13 cellular contexts compared by ENCODE assay signal in the genomic region with DNA sequence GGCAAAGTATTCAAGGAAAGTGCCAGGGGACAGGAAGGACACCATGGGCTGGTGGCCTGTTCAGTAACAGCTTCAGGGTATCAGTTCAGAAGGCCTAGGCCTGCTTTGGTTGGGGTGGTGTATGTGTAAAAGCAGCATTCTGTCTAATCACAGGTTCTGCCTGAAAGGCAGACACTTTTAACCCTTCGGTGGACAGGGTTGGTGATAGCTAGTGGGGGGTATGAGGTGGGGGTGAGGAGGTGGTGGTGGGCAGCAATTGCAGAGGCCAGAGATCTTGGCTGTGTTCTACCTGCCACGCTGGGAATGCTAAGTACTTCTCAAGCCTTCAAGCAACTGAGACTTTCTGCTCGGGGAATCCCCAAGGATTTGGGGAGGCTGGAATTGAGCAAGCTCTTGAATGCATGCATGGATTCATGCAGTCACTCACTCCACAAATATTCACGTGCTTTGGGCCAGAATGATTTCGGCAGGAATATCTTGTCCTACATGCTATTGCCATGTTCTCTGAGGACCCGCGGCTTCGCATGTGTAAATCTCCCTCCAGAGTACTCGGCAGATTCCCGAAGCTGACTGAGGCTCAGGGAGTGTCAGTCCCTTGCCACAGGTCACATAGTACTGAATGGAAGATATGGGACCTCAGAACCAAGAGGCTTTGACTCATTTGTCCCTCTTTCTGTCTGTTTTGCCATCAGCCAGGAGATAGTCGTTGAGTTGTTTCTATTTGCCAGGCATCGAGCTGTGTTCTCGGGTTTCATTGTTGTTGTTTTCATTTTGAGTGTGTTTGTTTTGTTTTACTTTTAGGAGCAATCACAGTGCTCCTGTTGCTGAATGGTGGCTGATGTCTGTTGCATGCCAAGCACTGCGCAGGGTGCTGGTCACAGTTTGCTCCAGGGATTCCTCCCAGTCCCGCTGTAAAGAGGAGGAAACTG.
DNase-seq lines count a peak whose midpoint lies in the region; ATAC-seq, FAIRE-seq and TF ChIP-seq lines count a peak whose summit lies in the region.
"Had no signal": no experiment of that assay in that cellular context is flagged by ENCODE, and none has a peak within 500 bp of the region (broad histone marks: within the 10 kb centered on the region; RNA-seq: fewer than 3 reads in every experiment).

No MANE protein-coding gene starts in this region.

- no peaks in the 10 kb centered on the region for H3K9me3 Mint-ChIP-seq in activated CD4-positive, alpha-beta T cell treated with anti-CD3 and anti-CD28 coated beads, Interleukin-2, amount 10 ng/mL, durations not matched to agents 24 days and 14 days
- no peaks in the 10 kb centered on the region for H3K9me3 Mint-ChIP-seq in activated CD8-positive, alpha-beta T cell treated with anti-CD3 and anti-CD28 coated beads, Interleukin-2, amount 10 ng/mL, durations not matched to agents 7 days and 5 days (ENCODE audit: insufficient read depth)
- H3K9me3 Mint-ChIP-seq: type B pancreatic cell had no signal

- POLR2A ChIA-PET in activated CD8-positive, alpha-beta T cell treated with anti-CD3 and anti-CD28 coated beads, Interleukin-2, amount 10 ng/mL, durations not matched to agents 7 days and 5 days (lab: Charles Lee): interaction anchor here (1.4 kb wide), 1 partner anchor 10 kb away, joined by 7 read pairs; no protein-coding TSS in a partner anchor

- H3K27me3 Mint-ChIP-seq in activated CD4-positive, alpha-beta T cell treated with anti-CD3 and anti-CD28 coated beads, Interleukin-2, amount 10 ng/mL, durations not matched to agents 24 days and 14 days: no peaks in the 10 kb centered on the region
- H3K27me3 Mint-ChIP-seq in activated CD8-positive, alpha-beta T cell treated with anti-CD3 and anti-CD28 coated beads, Interleukin-2, amount 10 ng/mL, durations not matched to agents 7 days and 5 days (ENCODE audit: low read depth): no peaks in the 10 kb centered on the region
- H3K27me3 Mint-ChIP-seq: type B pancreatic cell had no signal

- peak overlapping the region; percentile 23 for H3K4me3 Mint-ChIP-seq in activated CD4-positive, alpha-beta T cell treated with anti-CD3 and anti-CD28 coated beads, Interleukin-2, amount 10 ng/mL, durations not matched to agents 24 days and 14 days
- H3K4me3 Mint-ChIP-seq in activated CD8-positive, alpha-beta T cell treated with anti-CD3 and anti-CD28 coated beads, Interleukin-2, amount 10 ng/mL, durations not matched to agents 7 days and 5 days: no peak overlapping the region
- H3K4me3 Mint-ChIP-seq: type B pancreatic cell had no signal

- H3K4me1 ChIP-seq in left ventricle myocardium inferior: peaks cover 89% of the 10 kb centered on the region

- no peak for FAIRE-seq in GM12891 (lab: Jason Lieb, UNC)

- ATAC-seq in activated CD8-positive, alpha-beta T cell treated with anti-CD3 and anti-CD28 coated beads, Interleukin-2, amount 10 ng/mL, durations not matched to agents 7 days and 5 days: no peak
- no peak for ATAC-seq in GM19397 (IDR thresholded peaks at IDR 0.05; ENCODE audit: unreplicated experiment)
- ATAC-seq in HG03139 (IDR thresholded peaks at IDR 0.05; ENCODE audit: unreplicated experiment): no peak

- no peak for TF ChIP-seq POLR2A in GM12891 (IDR thresholded peaks at IDR 0.05; ENCODE audit: low read depth, low read length)

- H3K4me1 Mint-ChIP-seq in activated CD4-positive, alpha-beta T cell treated with anti-CD3 and anti-CD28 coated beads, Interleukin-2, amount 10 ng/mL, durations not matched to agents 24 days and 14 days: peaks cover 90% of the 10 kb centered on the region
- H3K4me1 Mint-ChIP-seq in activated CD8-positive, alpha-beta T cell treated with anti-CD3 and anti-CD28 coated beads, Interleukin-2, amount 10 ng/mL, durations not matched to agents 7 days and 5 days (ENCODE audit: low read depth): peaks cover 80% of the 10 kb centered on the region

- peak; percentile 66 for DNase-seq in activated CD4-positive, alpha-beta T cell treated with anti-CD3 and anti-CD28 coated beads, Interleukin-2, amount 10 ng/mL, durations not matched to agents 24 days and 14 days
- DNase-seq in activated CD4-positive, alpha-beta T cell treated with anti-CD3 and anti-CD28 coated beads for 1 hour: no peak
- DNase-seq in activated CD8-positive, alpha-beta T cell treated with anti-CD3 and anti-CD28 coated beads, Interleukin-2, amount 10 ng/mL, durations not matched to agents 7 days and 5 days: no peak
- DNase-seq in left ventricle myocardium inferior (no peak), stromal cell of bone marrow (ENCODE audit: low read depth) (peak; percentile 71), GM12891 (ENCODE audit: insufficient read length, low spot score) (no peak)
- DNase-seq: activated T-cell treated with anti-CD3 and anti-CD28 coated beads for 4 hours, lower lobe of right lung, NCI-H1930 had no signal

- H3K9me3 ChIP-seq in left ventricle myocardium inferior (replicated peaks): no peaks in the 10 kb centered on the region
- H3K9me3 ChIP-seq: lower lobe of right lung, SJSA1 had no signal

- no peaks in the 10 kb centered on the region for H3K36me3 ChIP-seq in left ventricle myocardium inferior
- H3K36me3 ChIP-seq: lower lobe of right lung had no signal

- H3K27ac Mint-ChIP-seq in activated CD4-positive, alpha-beta T cell treated with anti-CD3 and anti-CD28 coated beads, Interleukin-2, amount 10 ng/mL, durations not matched to agents 24 days and 14 days: peak overlapping the region; percentile 81
- H3K27ac Mint-ChIP-seq in activated CD8-positive, alpha-beta T cell treated with anti-CD3 and anti-CD28 coated beads, Interleukin-2, amount 10 ng/mL, durations not matched to agents 7 days and 5 days: peak overlapping the region; percentile 26
- H3K27ac Mint-ChIP-seq: type B pancreatic cell had no signal

- intact Hi-C loops in activated CD4-positive, alpha-beta T cell treated with anti-CD3 and anti-CD28 coated beads, Interleukin-2, amount 10 ng/mL, durations not matched to agents 24 days and 14 days (cut with micrococcal nuclease): loop anchor here (5.0 kb wide), 1 partner anchor 46 kb away; no protein-coding TSS in a partner anchor
- intact Hi-C loops in left ventricle myocardium inferior (cut with micrococcal nuclease): no loop called here

- CTCF ChIA-PET in activated CD8-positive, alpha-beta T cell treated with anti-CD3 and anti-CD28 coated beads, Interleukin-2, amount 10 ng/mL, durations not matched to agents 7 days and 5 days (lab: Charles Lee): interaction anchor here (1.3 to 1.6 kb wide), 2 partner anchors 9 to 13 kb away, joined by 3 to 4 read pairs; no protein-coding TSS in a partner anchor

- H3K27me3 ChIP-seq in left ventricle myocardium inferior (ENCODE audit: low read depth): no peaks in the 10 kb centered on the region
- H3K27me3 ChIP-seq: SJSA1 had no signal

- peak overlapping the region; percentile 37 for H3K27ac ChIP-seq in left ventricle myocardium inferior (replicated peaks)
- H3K27ac ChIP-seq: lower lobe of right lung, SJSA1 had no signal

- peaks cover 36% of the 10 kb centered on the region for H3K36me3 Mint-ChIP-seq in activated CD4-positive, alpha-beta T cell treated with anti-CD3 and anti-CD28 coated beads, Interleukin-2, amount 10 ng/mL, durations not matched to agents 24 days and 14 days (ENCODE audit: low read depth)
- H3K36me3 Mint-ChIP-seq in activated CD8-positive, alpha-beta T cell treated with anti-CD3 and anti-CD28 coated beads, Interleukin-2, amount 10 ng/mL, durations not matched to agents 7 days and 5 days (ENCODE audit: low read depth): peaks cover 20% of the 10 kb centered on the region

- TF ChIP-seq CTCF in left ventricle myocardium inferior (IDR thresholded peaks at IDR 0.05; ENCODE audit: borderline replicate concordance): no peak

- no peak overlapping the region for H3K4me3 ChIP-seq in left ventricle myocardium inferior
- H3K4me3 ChIP-seq: lower lobe of right lung, SJSA1 had no signal

TF ChIP-seq in GM12891, 5 proteins besides CTCF, POLR2A, EP300 and RAD21:
- no peak for TF ChIP-seq POU2F2 (IDR thresholded peaks at IDR 0.05; ENCODE audit: low read depth, low read length)
- no peak for TF ChIP-seq SPI1 (IDR thresholded peaks at IDR 0.05; ENCODE audit: low read depth, low read length)
- TF ChIP-seq PAX5 (IDR thresholded peaks at IDR 0.05; ENCODE audit: insufficient read depth, low read length, severe bottlenecking): no peak
- TF ChIP-seq POLR2AphosphoS5 (IDR thresholded peaks at IDR 0.05; ENCODE audit: low read depth, low read length): no peak
- no peak for TF ChIP-seq TAF1 (IDR thresholded peaks at IDR 0.05; ENCODE audit: low read depth, low read length)

Comparison
In these comparisons a context has a peak if more than half of its experiments do, and no peak if none do; other contexts are left out.
1. DNase-seq: peak in activated CD4-positive, alpha-beta T cell treated with anti-CD3 and anti-CD28 coated beads, Interleukin-2, amount 10 ng/mL, durations not matched to agents 24 days and 14 days (single experiment) and stromal cell of bone marrow (single experiment); none in activated CD4-positive, alpha-beta T cell treated with anti-CD3 and anti-CD28 coated beads for 1 hour (single experiment), activated CD8-positive, alpha-beta T cell treated with anti-CD3 and anti-CD28 coated beads, Interleukin-2, amount 10 ng/mL, durations not matched to agents 7 days and 5 days (single experiment), left ventricle myocardium inferior (single experiment) and GM12891 (single experiment).